8 cellular contexts compared by ENCODE assay signal in genomic region chr16:27314161-27314723, GRCh38.
DNase-seq lines count a peak whose midpoint lies in the region; ATAC-seq and TF ChIP-seq lines count a peak whose summit lies in the region.

No MANE protein-coding gene starts in this region.

- TF ChIP-seq CTCF in GM10266 (IDR thresholded peaks at IDR 0.05; ENCODE audit: control insufficient read depth, insufficient read depth, low read depth, missing control alignments): no peak
- no peak for TF ChIP-seq CTCF in cardiac fibroblast (IDR thresholded peaks at IDR 0.05; ENCODE audit: low read depth, low read length)

- peak; percentile 75 for DNase-seq in GM10266 (ENCODE audit: extremely low spot score)
- peak; percentile 32 for DNase-seq in T-helper 9 cell
- peak; percentile 95 to 96 for DNase-seq in cardiac fibroblast (ENCODE audit: low read depth in 2 of 2)
- DNase-seq in kidney glomerular epithelial cell (lab: John Stamatoyannopoulos, UW): peak; percentile 81
- DNase-seq in stimulated activated CD4-positive, alpha-beta T cell treated with anti-CD3 and anti-CD28 coated beads, Interleukin-2, amount 100 ng/mL, for 24 hours: peak; percentile 58 to 74
- no peak for DNase-seq in NCI-H2081 (lab: John Stamatoyannopoulos, UW)
- DNase-seq in amniotic stem cell (lab: John Stamatoyannopoulos, UW): no peak

- H3K4me3 ChIP-seq in cardiac fibroblast (replicated peaks in 1 of 2; ENCODE audit: low read depth in 2 of 2, low read length in 2 of 2): peak overlapping the region; percentile 75 to 87

- ATAC-seq in HG03095 (IDR thresholded peaks at IDR 0.05; ENCODE audit: unreplicated experiment): peak; percentile 18

Comparison
In these comparisons a context has a peak if more than half of its experiments do, and no peak if none do; other contexts are left out.
1. DNase-seq: peak in GM10266 (single experiment), T-helper 9 cell (single experiment), cardiac fibroblast (2 of 2), kidney glomerular epithelial cell (single experiment) and stimulated activated CD4-positive, alpha-beta T cell treated with anti-CD3 and anti-CD28 coated beads, Interleukin-2, amount 100 ng/mL, for 24 hours (2 of 2); none in NCI-H2081 (0 of 2) and amniotic stem cell (single experiment).